20 cellular contexts compared by ENCODE assay signal in the genomic region with DNA sequence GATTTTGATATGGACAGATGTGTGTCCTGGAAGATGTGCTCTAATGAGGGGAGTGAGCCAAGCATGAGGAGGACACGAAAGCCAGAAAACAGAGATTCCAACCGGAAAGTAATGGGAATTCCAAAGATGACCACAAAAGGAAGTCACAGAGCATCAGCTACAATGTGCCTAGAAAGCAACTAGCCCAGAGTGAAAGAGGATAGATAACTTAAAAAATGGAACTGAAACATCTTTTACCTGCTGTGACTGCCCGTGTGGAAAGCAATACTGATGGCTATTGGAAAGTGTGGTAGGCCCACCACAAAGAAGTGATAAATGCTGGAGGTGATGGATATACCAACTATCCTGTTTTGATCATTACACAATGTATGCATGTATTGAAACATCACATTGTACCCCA. TPM values are rescaled to one million over a fixed set of nuclear protein-coding genes. Genes with fewer than 3 reads are reported as not detected.
DNase-seq lines count a peak whose midpoint lies in the region; ATAC-seq and FAIRE-seq lines count a peak whose summit lies in the region.
"Had no signal": no experiment of that assay in that cellular context is flagged by ENCODE, and none has a peak within 500 bp of the region (broad histone marks: within the 10 kb centered on the region; RNA-seq: fewer than 3 reads in every experiment).

No MANE protein-coding gene starts in this region.

- FAIRE-seq in GM19239 (lab: Jason Lieb, UNC), result peak; percentile 84
- FAIRE-seq: H1, islet of Langerhans had no signal

- ATAC-seq in GM18502 (IDR thresholded peaks at IDR 0.05; ENCODE audit: poor library complexity, unreplicated experiment) (peak; percentile 59), HG03095 (IDR thresholded peaks at IDR 0.05; ENCODE audit: unreplicated experiment) (peak; percentile 66), HG02623 (IDR thresholded peaks at IDR 0.05; ENCODE audit: unreplicated experiment) (no peak)
- ATAC-seq: activated T-helper 17 cell treated with anti-CD3 and anti-CD28 coated beads, Interleukin-2, amount 50 U/mL, for 72 hours; heart right ventricle; Panc1; stimulated activated effector memory CD8-positive, alpha-beta T cell treated with anti-CD3 and anti-CD28 coated beads, Interleukin-12 subunit alpha, Interleukin-12 subunit beta, amount 100 ng/mL, for 72 hours had no signal

- DNase-seq in GM19239 (ENCODE audit: insufficient read length, low spot score) (peak; percentile 48), glomerular visceral epithelial cell (ENCODE audit: extremely low spot score) (peak; percentile 15), kidney glomerular epithelial cell (lab: John Stamatoyannopoulos, UW) (no peak), dermis blood vessel endothelial cell (no peak)
- DNase-seq: activated CD4-positive, alpha-beta T cell treated with anti-CD3 and anti-CD28 coated beads, Interleukin-2, amount 50 U/mL, for 48 hours; heart right ventricle; mesendoderm; NCI-H1417; NCI-H82; SK-N-SH; stimulated activated CD4-positive, alpha-beta T cell treated with anti-CD3 and anti-CD28 coated beads, Interleukin-12 subunit alpha, Interleukin-12 subunit beta, amount 100 ng/mL, for 4 hours; transverse colon had no signal

RNA-seq across cellular contexts. Expression of a gene that starts 21.6 kb away (rescaled TPM):
- total RNA-seq in dermis blood vessel endothelial cell, result 31.0 and 32.1 TPM in 2 replicates

Comparison
In these comparisons a context has a peak if more than half of its experiments do, and no peak if none do; other contexts are left out.
1. DNase-seq: peak in GM19239 (single experiment) and glomerular visceral epithelial cell (single experiment); none in kidney glomerular epithelial cell (single experiment) and dermis blood vessel endothelial cell (single experiment).